Comparison of ENCODE assay signal across 18 cellular contexts in the genomic region with DNA sequence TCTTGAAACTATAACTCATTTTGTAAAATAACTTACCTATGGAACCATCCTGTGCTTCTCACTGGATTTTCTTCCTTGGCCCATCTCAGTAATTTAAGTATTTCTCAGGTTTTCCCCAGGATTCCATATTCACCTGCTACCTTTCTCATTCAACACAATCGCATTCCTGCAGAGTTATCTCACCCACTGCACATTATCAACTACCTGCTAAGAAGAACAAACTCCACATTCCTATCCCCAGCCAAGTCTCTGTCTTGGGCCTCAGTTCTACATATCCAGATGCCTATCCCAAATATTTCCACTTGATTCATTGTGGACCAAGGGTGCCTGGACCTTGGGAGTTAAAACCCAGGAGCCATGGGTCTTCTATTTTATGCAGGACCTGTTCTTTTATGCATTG.
DNase-seq lines count a peak whose midpoint lies in the region; ATAC-seq, FAIRE-seq and TF ChIP-seq lines count a peak whose summit lies in the region.
"Had no signal": no experiment of that assay in that cellular context is flagged by ENCODE, and none has a peak within 500 bp of the region (broad histone marks: within the 10 kb centered on the region; RNA-seq: fewer than 3 reads in every experiment).

No MANE protein-coding gene starts in this region.

- in situ Hi-C loops in HAP-1 (cut with MboI; ENCODE audit: low sequenced_read_pairs), result no loop called here

- H3K36me3 ChIP-seq in HAP-1 (replicated peaks), result no peaks in the 10 kb centered on the region

- H3K4me1 ChIP-seq in HAP-1, result no peaks in the 10 kb centered on the region

- TF ChIP-seq POLR2A in H54 (IDR thresholded peaks at IDR 0.05; ENCODE audit: low read depth, low read length), result no peak

- FAIRE-seq in H54 (lab: Jason Lieb, UNC), result peak; percentile 36
- FAIRE-seq: D721Med, HTR-8/SVneo had no signal

- ATAC-seq in GM21717 (IDR thresholded peaks at IDR 0.05; ENCODE audit: unreplicated experiment) (no peak), HG02870 (IDR thresholded peaks at IDR 0.05; ENCODE audit: unreplicated experiment) (no peak)

- H3K9me3 ChIP-seq in HAP-1, result no peaks in the 10 kb centered on the region

- no peaks in the 10 kb centered on the region for H3K27me3 ChIP-seq in HAP-1 (ENCODE audit: low read depth)

- DNase-seq in H54 (ENCODE audit: insufficient read length, low spot score) (no peak), OCI-M1 (lab: John Stamatoyannopoulos, UW) (peak; percentile 69), iPS DF 19.7 (ENCODE audit: low read depth, low spot score) (peak; percentile 67), C1 segment of cervical spinal cord (lab: John Stamatoyannopoulos, UW) (no peak), HAP-1 (ENCODE audit: low spot score in 2 of 2) (no peak)
- DNase-seq: CD4-positive, alpha-beta T cell; DMS79; GOT3; NCI-H1048; NCI-H146; NCI-H2081; NCI-H510A; NCI-H774; PC-9 had no signal

- no peak overlapping the region for H3K4me3 ChIP-seq in HAP-1
- H3K4me3 ChIP-seq: PC-9 had no signal

Comparison
In these comparisons a context has a peak if more than half of its experiments do, and no peak if none do; other contexts are left out.
1. DNase-seq: peak in OCI-M1 (single experiment) and iPS DF 19.7 (single experiment); none in H54 (single experiment), C1 segment of cervical spinal cord (0 of 14) and HAP-1 (0 of 2).